Comparison of ENCODE assay signal across 11 cellular contexts in the genomic region with DNA sequence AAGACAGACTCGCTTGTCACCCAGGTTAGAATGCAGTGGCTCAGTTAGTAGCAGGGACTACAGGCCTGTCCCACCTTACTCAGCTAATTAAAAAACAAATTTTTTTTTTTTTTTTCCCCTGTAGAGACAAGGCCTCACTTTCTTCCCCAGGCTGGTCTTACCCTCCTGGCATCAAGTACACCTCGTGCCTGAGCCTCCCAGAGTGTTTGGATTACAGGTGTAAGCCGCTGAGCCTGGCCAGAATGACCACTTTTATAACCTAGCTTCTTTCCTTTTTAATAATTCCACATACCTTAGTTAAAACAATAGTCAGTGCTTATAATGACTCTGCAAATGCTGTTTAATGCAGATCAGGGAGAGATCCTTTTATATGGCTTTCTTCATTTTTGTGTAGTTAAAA. TPM values are rescaled to one million over a fixed set of nuclear protein-coding genes. Genes with fewer than 3 reads are reported as not detected.
DNase-seq lines count a peak whose midpoint lies in the region; ATAC-seq and TF ChIP-seq lines count a peak whose summit lies in the region.
"Had no signal": no experiment of that assay in that cellular context is flagged by ENCODE, and none has a peak within 500 bp of the region (broad histone marks: within the 10 kb centered on the region; RNA-seq: fewer than 3 reads in every experiment).

No MANE protein-coding gene starts in this region.

- peak overlapping the region; percentile 16 for H3K27ac Mint-ChIP-seq in activated CD4-positive, alpha-beta T cell treated with anti-CD3 and anti-CD28 coated beads, Interleukin-2, amount 10 ng/mL, durations not matched to agents 7 days and 5 days

- no peaks in the 10 kb centered on the region for H3K9me3 Mint-ChIP-seq in activated CD4-positive, alpha-beta T cell treated with anti-CD3 and anti-CD28 coated beads, Interleukin-2, amount 10 ng/mL, durations not matched to agents 7 days and 5 days

- H3K4me1 Mint-ChIP-seq in activated CD4-positive, alpha-beta T cell treated with anti-CD3 and anti-CD28 coated beads, Interleukin-2, amount 10 ng/mL, durations not matched to agents 7 days and 5 days, result peaks cover 29% of the 10 kb centered on the region

- no peaks in the 10 kb centered on the region for H3K9me3 ChIP-seq in gastroesophageal sphincter
- H3K9me3 ChIP-seq in stomach smooth muscle (ENCODE audit: control insufficient read depth in 2 of 2, low read length in 2 of 2), result no peaks in the 10 kb centered on the region
- H3K9me3 ChIP-seq: prostate gland had no signal

- no peaks in the 10 kb centered on the region for H3K27me3 Mint-ChIP-seq in activated CD4-positive, alpha-beta T cell treated with anti-CD3 and anti-CD28 coated beads, Interleukin-2, amount 10 ng/mL, durations not matched to agents 7 days and 5 days

- peaks cover 15% of the 10 kb centered on the region for H3K36me3 Mint-ChIP-seq in activated CD4-positive, alpha-beta T cell treated with anti-CD3 and anti-CD28 coated beads, Interleukin-2, amount 10 ng/mL, durations not matched to agents 7 days and 5 days (ENCODE audit: low read depth)

- H3K27ac ChIP-seq in gastroesophageal sphincter, result peak overlapping the region; percentile 1 to 69 (median 18)
- H3K27ac ChIP-seq in stomach smooth muscle (ENCODE audit: low read length), result peak overlapping the region; percentile 70

- no peak for TF ChIP-seq CTCF in gastroesophageal sphincter (IDR thresholded peaks at IDR 0.05)

- CTCF ChIA-PET in activated CD4-positive, alpha-beta T cell treated with anti-CD3 and anti-CD28 coated beads, Interleukin-2, amount 10 ng/mL, durations not matched to agents 7 days and 5 days (lab: Charles Lee), result interaction anchor here (0.9 kb wide), 1 partner anchor 9 kb away, joined by 3 read pairs; no protein-coding TSS in a partner anchor

- H3K4me3 Mint-ChIP-seq in activated CD4-positive, alpha-beta T cell treated with anti-CD3 and anti-CD28 coated beads, Interleukin-2, amount 10 ng/mL, durations not matched to agents 7 days and 5 days, result no peak overlapping the region
- H3K4me3 Mint-ChIP-seq: CD14-positive monocyte had no signal

- peak overlapping the region in 1 of 2 donors; percentile 3 for H3K9ac ChIP-seq in stomach smooth muscle (ENCODE audit: low read length in 2 of 2)

- no peak for DNase-seq in activated CD4-positive, alpha-beta T cell treated with anti-CD3 and anti-CD28 coated beads, Interleukin-2, amount 10 ng/mL, durations not matched to agents 7 days and 5 days
- DNase-seq in activated CD4-positive, alpha-beta T cell treated with anti-CD3 and anti-CD28 coated beads for 48 hours, result no peak
- DNase-seq in NCI-H748 treated with DMSO at 0.1 percent for 48 hours (lab: John Stamatoyannopoulos, UW) (peak; percentile 88), T-helper 1 cell (no peak)
- DNase-seq: H7 had no signal

- TF ChIP-seq EP300 in gastroesophageal sphincter (IDR thresholded peaks at IDR 0.05), result no peak

- TF ChIP-seq POLR2A in gastroesophageal sphincter (IDR thresholded peaks at IDR 0.05), result no peak

- ATAC-seq in gastroesophageal sphincter (no peak), HG03280 (IDR thresholded peaks at IDR 0.05; ENCODE audit: unreplicated experiment) (no peak), HG02610 (IDR thresholded peaks at IDR 0.05; ENCODE audit: unreplicated experiment) (no peak)

- H3K27me3 ChIP-seq in gastroesophageal sphincter (no peaks in the 10 kb centered on the region), stomach smooth muscle (ENCODE audit: control insufficient read depth in 1 of 2, insufficient read depth in 2 of 2, low read length in 2 of 2) (no peaks in the 10 kb centered on the region)

- 84 to 89% methylated on average over 3 of the region's 3 CpGs for WGBS in gastroesophageal sphincter (ENCODE audit: low coverage in 1 of 2), 2 donors

- no peak overlapping the region for H3K4me3 ChIP-seq in gastroesophageal sphincter
- peak overlapping the region in 1 of 2 donors; percentile 50 for H3K4me3 ChIP-seq in stomach smooth muscle (ENCODE audit: low read length in 2 of 2)
- H3K4me3 ChIP-seq: prostate gland had no signal

- POLR2A ChIA-PET in activated CD4-positive, alpha-beta T cell treated with anti-CD3 and anti-CD28 coated beads, Interleukin-2, amount 10 ng/mL, durations not matched to agents 7 days and 5 days (lab: Charles Lee), result no interaction called here

- H3K36me3 ChIP-seq in gastroesophageal sphincter, result no peaks in the 10 kb centered on the region
- H3K36me3 ChIP-seq in stomach smooth muscle (ENCODE audit: control insufficient read depth in 2 of 2, insufficient read depth in 2 of 2, low read length in 2 of 2), result no peaks in the 10 kb centered on the region
- H3K36me3 ChIP-seq: prostate gland had no signal

- H3K4me1 ChIP-seq in gastroesophageal sphincter, result peaks cover 6 to 62% (median 11%) of the 10 kb centered on the region in 3 donors
- peaks cover 8% of the 10 kb centered on the region for H3K4me1 ChIP-seq in stomach smooth muscle (ENCODE audit: control insufficient read depth, insufficient read depth, low read length)

RNA-seq across cellular contexts. Expression of gene RSBN1L, which starts 31.3 kb away (rescaled TPM):
- total RNA-seq in activated CD4-positive, alpha-beta T cell treated with anti-CD3 and anti-CD28 coated beads, Interleukin-2, amount 10 ng/mL, durations not matched to agents 7 days and 5 days, result 10 to 100 TPM; 30.2 to 32.6 TPM
- total RNA-seq in gastroesophageal sphincter, result 10 to 100 TPM; 18.7 to 40.8 (median 25.9) TPM
